In the genomic region with DNA sequence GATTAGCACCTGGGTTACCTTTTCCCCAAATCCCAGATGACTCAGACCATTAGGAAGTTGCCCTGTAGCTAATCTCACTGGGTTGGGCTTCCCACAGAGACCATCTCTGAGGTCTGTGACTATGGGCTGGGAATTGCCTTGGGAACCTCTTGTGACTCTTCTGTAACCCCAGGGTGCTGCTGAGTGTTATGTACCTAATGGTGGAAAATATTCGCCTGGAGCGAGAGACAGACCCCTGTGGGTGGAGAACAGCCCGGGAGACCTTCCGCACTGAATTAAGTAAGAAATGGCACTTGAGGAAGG, we compare ENCODE assay signal across 16 cellular contexts. TPM values are rescaled to one million over a fixed set of nuclear protein-coding genes. Genes with fewer than 3 reads are reported as not detected.
"Had no signal": no experiment of that assay in that cellular context is flagged by ENCODE, and none has a peak within 500 bp of the region (broad histone marks: within the 10 kb centered on the region; RNA-seq: fewer than 3 reads in every experiment).

No MANE protein-coding gene starts in this region.

- H3K4me3 ChIP-seq: gastrocnemius medialis, lower lobe of right lung, stomach, tibial artery, vagina had no signal

- ATAC-seq: gastrocnemius medialis; lower lobe of right lung; naive thymus-derived CD4-positive, alpha-beta T cell; T-helper 17 cell had no signal

- H3K27me3 ChIP-seq: brain microvascular endothelial cell, gastrocnemius medialis, stomach, tibial artery, vagina had no signal

- H3K27ac Mint-ChIP-seq: activated B cell treated with CpG ODN at 0.5 μM for 24 hours; activated naive CD8-positive, alpha-beta T cell treated with anti-CD3 and anti-CD28 coated beads for 36 hours; activated T-cell treated with anti-CD3 and anti-CD28 coated beads, Interleukin-2, amount 50 U/mL, for 24 hours; naive thymus-derived CD4-positive, alpha-beta T cell; T-helper 17 cell had no signal

- H3K4me1 Mint-ChIP-seq: activated B cell treated with CpG ODN at 0.5 μM for 24 hours; activated naive CD8-positive, alpha-beta T cell treated with anti-CD3 and anti-CD28 coated beads for 36 hours; naive thymus-derived CD4-positive, alpha-beta T cell; T-helper 17 cell had no signal

- H3K9me3 ChIP-seq: gastrocnemius medialis, lower lobe of right lung, neutrophil, vagina had no signal

- H3K27ac ChIP-seq: brain microvascular endothelial cell, gastrocnemius medialis, lower lobe of right lung, neutrophil, stomach, tibial artery, vagina had no signal

- H3K4me1 ChIP-seq: gastrocnemius medialis, lower lobe of right lung, stomach, tibial artery, vagina had no signal

- DNase-seq: activated B cell treated with CpG ODN at 0.5 μM for 24 hours; activated CD4-positive, alpha-beta T cell treated with anti-CD3 and anti-CD28 coated beads, Interleukin-2, amount 50 U/mL, for 1 hour; activated gamma-delta T cell treated with Interleukin-2 at 50 U/mL for 16 hours; activated naive CD8-positive, alpha-beta T cell treated with anti-CD3 and anti-CD28 coated beads for 36 hours; activated T-cell treated with anti-CD3 and anti-CD28 coated beads, Interleukin-2, amount 50 U/mL, for 24 hours; brain microvascular endothelial cell; gastrocnemius medialis; kidney glomerular epithelial cell; lower lobe of right lung; naive thymus-derived CD4-positive, alpha-beta T cell; small intestine; stomach; T-helper 17 cell; tibial artery had no signal

- H3K9me3 Mint-ChIP-seq: activated T-cell treated with anti-CD3 and anti-CD28 coated beads, Interleukin-2, amount 50 U/mL, for 24 hours had no signal

- H3K27me3 Mint-ChIP-seq: activated B cell treated with CpG ODN at 0.5 μM for 24 hours; activated naive CD8-positive, alpha-beta T cell treated with anti-CD3 and anti-CD28 coated beads for 36 hours; activated T-cell treated with anti-CD3 and anti-CD28 coated beads, Interleukin-2, amount 50 U/mL, for 24 hours; naive thymus-derived CD4-positive, alpha-beta T cell; T-helper 17 cell had no signal

- H3K4me3 Mint-ChIP-seq: activated B cell treated with CpG ODN at 0.5 μM for 24 hours; activated naive CD8-positive, alpha-beta T cell treated with anti-CD3 and anti-CD28 coated beads for 36 hours; activated T-cell treated with anti-CD3 and anti-CD28 coated beads, Interleukin-2, amount 50 U/mL, for 24 hours; naive thymus-derived CD4-positive, alpha-beta T cell; T-helper 17 cell had no signal

- H3K36me3 ChIP-seq: brain microvascular endothelial cell, lower lobe of right lung, neutrophil, tibial artery, vagina had no signal

RNA-seq across cellular contexts. Expression of a gene that starts 20.0 kb away (rescaled TPM):
- polyA plus RNA-seq: naive thymus-derived CD4-positive, alpha-beta T cell had no signal

RNA-seq across cellular contexts. Expression of a gene that starts 48.1 kb away (rescaled TPM):
- total RNA-seq: gastrocnemius medialis, stomach, vagina had no signal
